ENCODE assay signal across 17 cellular contexts in genomic region chr10:95513008-95513589, GRCh38. TPM values are rescaled to one million over a fixed set of nuclear protein-coding genes. Genes with fewer than 3 reads are reported as not detected.
DNase-seq lines count a peak whose midpoint lies in the region; ATAC-seq, FAIRE-seq and TF ChIP-seq lines count a peak whose summit lies in the region.
"Had no signal": no experiment of that assay in that cellular context is flagged by ENCODE, and none has a peak within 500 bp of the region (broad histone marks: within the 10 kb centered on the region; RNA-seq: fewer than 3 reads in every experiment).

No MANE protein-coding gene starts in this region.

- POLR2A ChIA-PET in HepG2 (lab: Yijun Ruan, JAX): interaction anchor here (1.2 to 1.8 kb wide), 2 partner anchors 10 to 12 kb away, joined by 3 to 5 read pairs; no protein-coding TSS in a partner anchor

- TF ChIP-seq CTCF in LNCaP clone FGC (IDR thresholded peaks at IDR 0.05; ENCODE audit: control insufficient read depth, extremely low read depth, insufficient read depth) (no peak), HepG2 (CRISPR knock-in tag; IDR thresholded peaks at IDR 0.05) (no peak)

- no peaks in the 10 kb centered on the region for H3K9me3 Mint-ChIP-seq in stimulated activated effector memory CD8-positive, alpha-beta T cell treated with anti-CD3 and anti-CD28 coated beads, Interleukin-12 subunit alpha, Interleukin-12 subunit beta, amount 100 ng/mL, for 72 hours
- H3K9me3 Mint-ChIP-seq: natural killer cell had no signal

- TF ChIP-seq EP300 in HepG2 (IDR thresholded peaks at IDR 0.05; ENCODE audit: low read depth in 2 of 2, low read length in 2 of 2) (peak in 1 of 2 experiments; percentile 17; a peak in 1 of 4 replicates), HepG2 (CRISPR knock-in tag; IDR thresholded peaks at IDR 0.05; ENCODE audit: borderline replicate concordance) (no peak; the same call in 1 of the 2 replicates)

- no peak overlapping the region for H3K4me3 Mint-ChIP-seq in stimulated activated effector memory CD8-positive, alpha-beta T cell treated with anti-CD3 and anti-CD28 coated beads, Interleukin-12 subunit alpha, Interleukin-12 subunit beta, amount 100 ng/mL, for 72 hours
- H3K4me3 Mint-ChIP-seq: natural killer cell had no signal

- no peaks in the 10 kb centered on the region for H4K20me1 ChIP-seq in HepG2 (ENCODE audit: insufficient read depth, low read length)

- CTCF ChIA-PET in HepG2 (lab: Yijun Ruan, JAX; ENCODE audit: low intra/inter-chr PET ratio, low total read pairs): no interaction called here

- TF ChIP-seq POLR2A in HepG2 (IDR thresholded peaks at IDR 0.05; ENCODE audit: insufficient read depth in 1 of 2, low read depth in 2 of 2, low read length in 2 of 2): no peak

- H3K9me3 ChIP-seq in HepG2 (ENCODE audit: low read length): no peaks in the 10 kb centered on the region
- no peaks in the 10 kb centered on the region for H3K9me3 ChIP-seq in small intestine (ENCODE audit: control insufficient read depth, low read depth)

- H3K9ac ChIP-seq in HepG2 (ENCODE audit: insufficient read depth, low read depth, low read length): no peak overlapping the region

- H3K27me3 ChIP-seq in HepG2 (ENCODE audit: control insufficient read depth in 1 of 2, insufficient read depth in 2 of 2, low read length in 2 of 2) (no peaks in the 10 kb centered on the region), small intestine (ENCODE audit: control insufficient read depth in 2 of 2, insufficient read depth in 2 of 2, low read length in 2 of 2) (no peaks in the 10 kb centered on the region)

- DNase-seq in LNCaP clone FGC (ENCODE audit: low read depth) (peak; percentile 10), HepG2 (ENCODE audit: low spot score) (peak; percentile 57), small intestine (peak; percentile 32)
- no peak for DNase-seq in stimulated activated effector memory CD8-positive, alpha-beta T cell treated with anti-CD3 and anti-CD28 coated beads, Interleukin-12 subunit alpha, Interleukin-12 subunit beta, amount 100 ng/mL, for 72 hours (ENCODE audit: low spot score in 2 of 2)
- DNase-seq: activated naive CD4-positive, alpha-beta T cell; KBM-7; natural killer cell; NCI-H1694; NCI-H524 treated with DMSO at 0.1 percent for 48 hours; stimulated activated naive CD4-positive, alpha-beta T cell treated with Interleukin-2 at 50 U/mL for 16 hours; T-helper 1 cell had no signal

- H3K27ac ChIP-seq in cingulate gyrus (ENCODE audit: low read depth, low read length): peak overlapping the region; percentile 78
- H3K27ac ChIP-seq in HepG2 (ENCODE audit: extremely low read length, insufficient read depth, low read length): peak overlapping the region; percentile 21
- peak overlapping the region in 1 of 2 donors; percentile 24 for H3K27ac ChIP-seq in small intestine (ENCODE audit: low read depth in 1 of 2, low read length in 1 of 2)

- ATAC-seq in HepG2 (peak; percentile 54), GM19467 (IDR thresholded peaks at IDR 0.05; ENCODE audit: unreplicated experiment) (no peak), GM19023 (IDR thresholded peaks at IDR 0.05; ENCODE audit: unreplicated experiment) (no peak), HG03378 (IDR thresholded peaks at IDR 0.05; ENCODE audit: unreplicated experiment) (no peak)
- ATAC-seq in stimulated activated effector memory CD8-positive, alpha-beta T cell treated with anti-CD3 and anti-CD28 coated beads, Interleukin-12 subunit alpha, Interleukin-12 subunit beta, amount 100 ng/mL, for 72 hours: no peak
- ATAC-seq: natural killer cell had no signal

- no peak overlapping the region for H3K27ac Mint-ChIP-seq in stimulated activated effector memory CD8-positive, alpha-beta T cell treated with anti-CD3 and anti-CD28 coated beads, Interleukin-12 subunit alpha, Interleukin-12 subunit beta, amount 100 ng/mL, for 72 hours
- H3K27ac Mint-ChIP-seq: natural killer cell had no signal

- H3K4me3 ChIP-seq in LNCaP clone FGC (ENCODE audit: low read depth, low read length): no peak overlapping the region
- no peak overlapping the region for H3K4me3 ChIP-seq in HepG2 (replicated peaks in 1 of 3; ENCODE audit: insufficient read depth in 1 of 3, low read depth in 2 of 3, low read length in 3 of 3)
- no peak overlapping the region for H3K4me3 ChIP-seq in small intestine (ENCODE audit: low read depth in 1 of 2, low read length in 2 of 2)

- BruUV-seq in HepG2 (replicated peaks; lab: Mats Ljungman, UMichigan): no TSS peak

- H3K4me1 ChIP-seq in HepG2 (ENCODE audit: insufficient read depth, low read length): peaks cover 96% of the 10 kb centered on the region
- H3K4me1 ChIP-seq in small intestine (ENCODE audit: control insufficient read depth in 2 of 2, insufficient read depth in 1 of 2, low read depth in 1 of 2, low read length in 1 of 2): peaks cover 0 to 4% of the 10 kb centered on the region in 2 donors

- peaks cover 12% of the 10 kb centered on the region for H3K4me1 Mint-ChIP-seq in stimulated activated effector memory CD8-positive, alpha-beta T cell treated with anti-CD3 and anti-CD28 coated beads, Interleukin-12 subunit alpha, Interleukin-12 subunit beta, amount 100 ng/mL, for 72 hours
- H3K4me1 Mint-ChIP-seq: natural killer cell had no signal

- H3K36me3 ChIP-seq in HepG2 (replicated peaks in 1 of 2; ENCODE audit: control insufficient read depth in 1 of 2, insufficient read depth in 2 of 2, low read length in 2 of 2): no peaks in the 10 kb centered on the region; a peak in 1 of 5 replicates
- no peaks in the 10 kb centered on the region for H3K36me3 ChIP-seq in small intestine (ENCODE audit: control insufficient read depth in 2 of 2, insufficient read depth in 2 of 2, low read length in 2 of 2)

- FAIRE-seq in HepG2 (lab: Jason Lieb, UNC) (peak; percentile 12), small intestine (lab: Jason Lieb, UNC) (no peak)
- FAIRE-seq: H54, islet of Langerhans had no signal

- peaks cover 72% of the 10 kb centered on the region for H3K79me2 ChIP-seq in HepG2 (ENCODE audit: insufficient read depth, low read length)

- no peak for TF ChIP-seq RAD21 in HepG2 (CRISPR knock-in tag; IDR thresholded peaks at IDR 0.05)

- H2AFZ ChIP-seq in HepG2 (ENCODE audit: low read length): no peak overlapping the region

- intact Hi-C loops in HepG2 (cut with micrococcal nuclease; ENCODE audit: unreplicated experiment): no loop called here

- H3K4me2 ChIP-seq in HepG2 (ENCODE audit: low read depth, low read length): peak overlapping the region; percentile 31; the same call in 1 of the 2 replicates

- in situ Hi-C loops in HepG2 (cut with HindIII; ENCODE audit: extremely low pct_ligation_motif_present, low pct_unique_long_range_greater_than_20kb): no loop called here

- 74% methylated on average over 9 of the region's 11 CpGs for WGBS in HepG2 (ENCODE audit: low lambda C conversion rate)
- 62 to 75% (median 75%) methylated on average over 11 of the region's 11 CpGs for WGBS in small intestine, 3 donors

- H3K36me3 Mint-ChIP-seq in stimulated activated effector memory CD8-positive, alpha-beta T cell treated with anti-CD3 and anti-CD28 coated beads, Interleukin-12 subunit alpha, Interleukin-12 subunit beta, amount 100 ng/mL, for 72 hours: no peaks in the 10 kb centered on the region
- H3K36me3 Mint-ChIP-seq: natural killer cell had no signal

TF ChIP-seq in HepG2, 621 proteins besides CTCF, POLR2A, EP300 and RAD21 (continues in another document):
- TF ChIP-seq PAF1 (CRISPR knock-in tag; IDR thresholded peaks at IDR 0.05) (no peak), MLX (CRISPR knock-in tag; IDR thresholded peaks at IDR 0.05) (0 out of 2 replicates have a peak, but pooled peaks have one; percentile 21)

RNA-seq across cellular contexts. Expression of gene SORBS1, which starts 48.1 kb away (rescaled TPM):
- total RNA-seq in HepG2 (2016; rRNA removed; fragmentation: Illumina TruSeq; extraction: Trizol): 16.8 and 21.0 TPM in 2 replicates
- total RNA-seq in HepG2 (2016; cell fraction: cytosol; rRNA removed; fragmentation: Illumina TruSeq; extraction: Trizol; ENCODE audit: low read depth): 6.9 and 8.4 TPM in 2 replicates
- 16.7 and 20.1 TPM in 2 replicates for total RNA-seq in HepG2 (2016; cell fraction: insoluble cytoplasmic fraction; rRNA removed; fragmentation: Illumina TruSeq; extraction: Trizol)
- total RNA-seq in HepG2 (2016; cell fraction: membrane; rRNA removed; fragmentation: Illumina TruSeq; extraction: Trizol): 6.8 and 7.4 TPM in 2 replicates
- total RNA-seq in HepG2 (2016; cell fraction: nucleus; rRNA removed; fragmentation: Illumina TruSeq; extraction: Trizol): 22.7 and 24.8 TPM in 2 replicates
- polyA plus RNA-seq in HepG2 (2011; rRNA removed) (30.1 and 39.8 TPM in 2 replicates), small intestine (10 to 100 TPM in 1 of 3 donors, 1 to 10 TPM in 2; 4.9 to 32.9 (median 7.3) TPM)
- 21.6 and 22.7 TPM in 2 replicates for polyA plus RNA-seq in HepG2 (2011; cell fraction: cytosol; rRNA removed)
- polyA plus RNA-seq in HepG2 (2011; cell fraction: nucleus; rRNA removed): 39.9 and 56.8 TPM in 2 replicates
- polyA plus RNA-seq in HepG2 (2012): 22.1 and 55.4 TPM in 2 replicates
- polyA plus RNA-seq in HepG2 (2016; cell fraction: cytosol; fragmentation: Illumina TruSeq; extraction: Trizol; ENCODE audit: low read depth): 0.37 and 0.66 TPM in 2 replicates
- polyA plus RNA-seq in HepG2 (2016; cell fraction: insoluble cytoplasmic fraction; fragmentation: Illumina TruSeq; extraction: Trizol; ENCODE audit: low read depth): 18.0 and 20.6 TPM in 2 replicates
- polyA plus RNA-seq in HepG2 (2016; cell fraction: membrane; fragmentation: Illumina TruSeq; extraction: Trizol; ENCODE audit: low read depth): 1.4 and 1.9 TPM in 2 replicates
- polyA plus RNA-seq in HepG2 (2016; cell fraction: nucleus; fragmentation: Illumina TruSeq; extraction: Trizol; ENCODE audit: insufficient read depth, low read depth): 24.7 and 25.1 TPM in 2 replicates
- polyA minus RNA-seq in HepG2 (2011; rRNA and poly(A)+ RNA removed; ENCODE audit: low replicate concordance): 2.7 and 66.2 TPM in 2 replicates
- 28.0 and 29.9 TPM in 2 replicates for polyA minus RNA-seq in HepG2 (2011; cell fraction: cytosol; rRNA and poly(A)+ RNA removed)
- 81.3 and 96.8 TPM in 2 replicates for polyA minus RNA-seq in HepG2 (2011; cell fraction: nucleus; rRNA and poly(A)+ RNA removed)

Comparison
In these comparisons a context has a peak if more than half of its experiments do, and no peak if none do; other contexts are left out.
1. DNase-seq: peak in LNCaP clone FGC (single experiment), HepG2 (single experiment) and small intestine (single experiment); none in stimulated activated effector memory CD8-positive, alpha-beta T cell treated with anti-CD3 and anti-CD28 coated beads, Interleukin-12 subunit alpha, Interleukin-12 subunit beta, amount 100 ng/mL, for 72 hours (0 of 2).